Comparison of ENCODE assay signal across 11 cellular contexts in genomic region chr1:211336161-211336560, GRCh38. TPM values are rescaled to one million over a fixed set of nuclear protein-coding genes. Genes with fewer than 3 reads are reported as not detected.
DNase-seq lines count a peak whose midpoint lies in the region; ATAC-seq and TF ChIP-seq lines count a peak whose summit lies in the region.
"Had no signal": no experiment of that assay in that cellular context is flagged by ENCODE, and none has a peak within 500 bp of the region (broad histone marks: within the 10 kb centered on the region; RNA-seq: fewer than 3 reads in every experiment).

No MANE protein-coding gene starts in this region.

- no peaks in the 10 kb centered on the region for H3K27me3 Mint-ChIP-seq in T-helper 1 cell treated with Interleukin-12 subunit alpha and Interleukin-12 subunit beta and Interleukin-4 antibody, amounts not matched to agents 30 μg/mL and 1 μg/mL, for 36 hours (ENCODE audit: low read depth)
- H3K27me3 Mint-ChIP-seq in T-helper 17 cell (no peaks in the 10 kb centered on the region), nephron progenitor cell (ENCODE audit: low read depth, poor library complexity) (peaks cover 4% of the 10 kb centered on the region)

- peaks cover 74% of the 10 kb centered on the region for H3K4me1 Mint-ChIP-seq in T-helper 1 cell treated with Interleukin-12 subunit alpha and Interleukin-12 subunit beta and Interleukin-4 antibody, amounts not matched to agents 30 μg/mL and 1 μg/mL, for 36 hours (ENCODE audit: low read depth)
- H3K4me1 Mint-ChIP-seq in T-helper 17 cell = peaks cover 79% of the 10 kb centered on the region
- peaks cover 33% of the 10 kb centered on the region for H3K4me1 Mint-ChIP-seq in nephron progenitor cell

- H3K9me3 ChIP-seq in T-helper 17 cell (ENCODE audit: control insufficient read depth, low read length, poor library complexity, severe bottlenecking) = no peaks in the 10 kb centered on the region

- TF ChIP-seq CTCF in nephron progenitor cell (IDR thresholded peaks at IDR 0.05) = no peak

- peak overlapping the region; percentile 92 for H3K27ac Mint-ChIP-seq in T-helper 1 cell treated with Interleukin-12 subunit alpha and Interleukin-12 subunit beta and Interleukin-4 antibody, amounts not matched to agents 30 μg/mL and 1 μg/mL, for 36 hours
- H3K27ac Mint-ChIP-seq in T-helper 17 cell = peak overlapping the region; percentile 98
- H3K27ac Mint-ChIP-seq in nephron progenitor cell = peak overlapping the region; percentile 52

- DNase-seq in T-helper 1 cell = no peak
- DNase-seq in T-helper 17 cell = no peak
- no peak for DNase-seq in nephron progenitor cell
- no peak for DNase-seq in NCI-H2196 (lab: John Stamatoyannopoulos, UW; ENCODE audit: unreplicated experiment)
- DNase-seq: hypothalamus, midbrain, NCI-H1694 treated with DMSO at 0.1 percent for 48 hours had no signal

- ATAC-seq in HG02840 (IDR thresholded peaks at IDR 0.05; ENCODE audit: low FRiP score, unreplicated experiment) (peak; percentile 14), T-helper 17 cell (peak; percentile 3), SK-N-SH treated with all-trans-retinoic acid at 6 μM for 48 hours (no peak), GM18868 (IDR thresholded peaks at IDR 0.05; ENCODE audit: unreplicated experiment) (no peak)

- no peaks in the 10 kb centered on the region for H3K9me3 Mint-ChIP-seq in T-helper 1 cell treated with Interleukin-12 subunit alpha and Interleukin-12 subunit beta and Interleukin-4 antibody, amounts not matched to agents 30 μg/mL and 1 μg/mL, for 36 hours
- H3K9me3 Mint-ChIP-seq in nephron progenitor cell = no peaks in the 10 kb centered on the region

- peaks cover 20% of the 10 kb centered on the region for H3K36me3 Mint-ChIP-seq in T-helper 1 cell treated with Interleukin-12 subunit alpha and Interleukin-12 subunit beta and Interleukin-4 antibody, amounts not matched to agents 30 μg/mL and 1 μg/mL, for 36 hours (ENCODE audit: low read depth)
- H3K36me3 Mint-ChIP-seq in T-helper 17 cell (ENCODE audit: low read depth) = peaks cover 2% of the 10 kb centered on the region
- no peaks in the 10 kb centered on the region for H3K36me3 Mint-ChIP-seq in nephron progenitor cell (ENCODE audit: low read depth)

- H3K4me3 Mint-ChIP-seq in T-helper 1 cell treated with Interleukin-12 subunit alpha and Interleukin-12 subunit beta and Interleukin-4 antibody, amounts not matched to agents 30 μg/mL and 1 μg/mL, for 36 hours = peak overlapping the region; percentile 69
- H3K4me3 Mint-ChIP-seq in T-helper 17 cell = peak overlapping the region; percentile 96
- no peak overlapping the region for H3K4me3 Mint-ChIP-seq in nephron progenitor cell

TF ChIP-seq in SK-N-SH treated with all-trans-retinoic acid at 6 μM for 48 hours, 23 proteins besides CTCF, POLR2A, EP300 and RAD21:
- TF ChIP-seq OSR1 (CRISPR knock-in tag; IDR thresholded peaks at IDR 0.05) = no peak
- no peak for TF ChIP-seq ISL1 (CRISPR knock-in tag; IDR thresholded peaks at IDR 0.05)

RNA-seq across cellular contexts. Expression of gene TRAF5, which starts 9.5 kb away (rescaled TPM):
- 10 to 100 TPM; 52.3 to 59.9 TPM for total RNA-seq in T-helper 17 cell

Comparison
In these comparisons a context has a peak if more than half of its experiments do, and no peak if none do; other contexts are left out.
1. ATAC-seq: peak in HG02840 (single experiment) and T-helper 17 cell (single experiment); none in SK-N-SH treated with all-trans-retinoic acid at 6 μM for 48 hours (single experiment) and GM18868 (single experiment).
2. Peak in every context shown above with its lines, with median percentiles within 50 percentile points of each other: H3K27ac Mint-ChIP-seq.